ENCODE assay signal across 15 cellular contexts in genomic region chr15:61671736-61672135, GRCh38.
"Had no signal": no experiment of that assay in that cellular context is flagged by ENCODE, and none has a peak within 500 bp of the region (broad histone marks: within the 10 kb centered on the region; RNA-seq: fewer than 3 reads in every experiment).

No MANE protein-coding gene starts in this region.

- ATAC-seq: lower lobe of right lung; natural killer cell; stimulated activated naive B cell treated with anti-CD40 and anti-IgM and Interleukin-4, amounts not matched to agents 10 μg/mL and 1 μg/mL and 100 μg/mL, for 72 hours; stimulated activated naive CD8-positive, alpha-beta T cell treated with anti-CD3 and anti-CD28 coated beads, Interleukin-15, amount 100 ng/mL, for 72 hours had no signal

- H3K27me3 ChIP-seq: dorsolateral prefrontal cortex, ovary, right lobe of liver, testis had no signal

- H3K9me3 ChIP-seq: lower lobe of right lung, ovary, right lobe of liver, testis had no signal

- H3K27ac ChIP-seq: dorsolateral prefrontal cortex, lower lobe of right lung, ovary, right lobe of liver, testis had no signal

- H3K4me1 ChIP-seq: lower lobe of right lung, right lobe of liver, testis had no signal

- H3K36me3 ChIP-seq: lower lobe of right lung, ovary, right lobe of liver had no signal

- DNase-seq: cortex of kidney; dorsolateral prefrontal cortex; effector CD8-positive, alpha-beta T cell; immature natural killer cell; lower lobe of right lung; natural killer cell; nucleus accumbens; ovary; right lobe of liver; stimulated activated CD4-positive, alpha-beta T cell treated with anti-CD3 and anti-CD28 coated beads, Interleukin-2, amount 100 ng/mL, for 24 hours; stimulated activated CD4-positive, alpha-beta T cell treated with anti-CD3 and anti-CD28 coated beads, Interleukin-4, amount 100 ng/mL, for 4 hours; stimulated activated naive B cell treated with anti-CD40 and anti-IgM and Interleukin-4, amounts not matched to agents 10 μg/mL and 1 μg/mL and 100 μg/mL, for 72 hours; stimulated activated naive CD8-positive, alpha-beta T cell treated with anti-CD3 and anti-CD28 coated beads, Interleukin-15, amount 100 ng/mL, for 72 hours; testis; trophoblast cell had no signal

- H3K4me3 ChIP-seq: dorsolateral prefrontal cortex, lower lobe of right lung, ovary, right lobe of liver, testis had no signal
